ENCODE assay signal across 10 cellular contexts in the genomic region with DNA sequence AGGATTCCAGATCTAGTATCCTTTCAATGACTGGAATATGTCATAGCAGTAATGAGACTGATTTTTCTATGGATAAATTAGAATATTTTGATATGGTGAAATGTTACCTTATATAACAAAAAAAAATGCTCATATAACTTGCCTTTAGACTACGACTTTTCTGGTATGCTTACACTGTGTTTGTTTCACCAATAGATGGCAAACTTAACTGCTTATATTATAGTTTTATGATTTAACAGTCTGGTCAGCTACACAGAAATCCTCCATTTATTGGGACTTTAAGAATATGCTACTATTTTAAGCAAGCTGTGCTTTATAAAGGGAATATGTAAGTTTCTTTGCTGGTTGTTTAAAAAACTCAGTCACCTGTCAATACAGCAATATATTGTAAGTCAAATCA.
DNase-seq lines count a peak whose midpoint lies in the region; ATAC-seq and TF ChIP-seq lines count a peak whose summit lies in the region.
"Had no signal": no experiment of that assay in that cellular context is flagged by ENCODE, and none has a peak within 500 bp of the region (broad histone marks: within the 10 kb centered on the region; RNA-seq: fewer than 3 reads in every experiment).

No MANE protein-coding gene starts in this region.

- H4K20me1 ChIP-seq in GM23248 (ENCODE audit: insufficient read depth): no peaks in the 10 kb centered on the region
- no peaks in the 10 kb centered on the region for H4K20me1 ChIP-seq in PC-9 (ENCODE audit: insufficient read depth)
- no peaks in the 10 kb centered on the region for H4K20me1 ChIP-seq in fibroblast of lung (ENCODE audit: control insufficient read depth, extremely low read depth, insufficient read depth, low read length)

- in situ Hi-C loops in GM23248 (cut with MboI): loop anchor here (5.0 to 25.0 kb wide), 4 partner anchors 209 to 1252 kb away; partner anchors contain the start of gene VGLL3

- H3K27ac ChIP-seq in GM23248 (no peak overlapping the region), PC-9 (no peak overlapping the region), fibroblast of lung (ENCODE audit: insufficient read depth, low read length) (no peak overlapping the region)

- 0 to 5% methylated on average over 1 of the region's 1 CpG for WGBS in GM23248 (ENCODE audit: low coverage in 1 of 2, low lambda C conversion rate in 2 of 2, missing lambda C conversion rate in 2 of 2), 2 experiments

- peak; percentile 77 for DNase-seq in GM23248
- DNase-seq in PC-9: no peak
- peak; percentile 48 to 81 for DNase-seq in fibroblast of lung (ENCODE audit: low read depth in 2 of 2)
- DNase-seq in renal cortical epithelial cell (ENCODE audit: low read depth): peak; percentile 7
- DNase-seq in NCI-H1417 treated with DMSO at 0.1 percent for 48 hours (lab: John Stamatoyannopoulos, UW): no peak
- DNase-seq: naive B cell; stimulated activated CD4-positive, alpha-beta T cell treated with anti-CD3 and anti-CD28 coated beads, Interleukin-4, amount 100 ng/mL, for 4 hours had no signal

- H3F3A ChIP-seq in GM23248 (ENCODE audit: insufficient read depth): peaks cover 4% of the 10 kb centered on the region; the same call in 1 of the 2 replicates
- H3F3A ChIP-seq in PC-9 (ENCODE audit: insufficient read depth, low read depth): no peaks in the 10 kb centered on the region

- H3K4me2 ChIP-seq in GM23248 (ENCODE audit: unreplicated experiment) (peak overlapping the region; percentile 34), PC-9 (no peak overlapping the region), fibroblast of lung (ENCODE audit: extremely low read depth, insufficient read depth, low read length) (no peak overlapping the region)

- intact Hi-C loops in PC-9 (cut with micrococcal nuclease; ENCODE audit: unreplicated experiment): loop anchor here (5.0 to 10.0 kb wide), 3 partner anchors 217 to 549 kb away; no protein-coding TSS in a partner anchor

- H3K9me3 ChIP-seq in GM23248 (ENCODE audit: low read depth): no peaks in the 10 kb centered on the region
- no peaks in the 10 kb centered on the region for H3K9me3 ChIP-seq in PC-9 (ENCODE audit: insufficient read depth, low read depth)
- H3K9me3 ChIP-seq in fibroblast of lung (ENCODE audit: control insufficient read depth, insufficient read depth, low read depth, low read length): no peaks in the 10 kb centered on the region

- BruUV-seq in PC-9 (replicated peaks; lab: Mats Ljungman, UMichigan): no TSS peak

- CTCF ChIA-PET in PC-9 (lab: Charles Lee): no interaction called here

- H3K9me2 ChIP-seq in GM23248 (ENCODE audit: insufficient read depth): no peaks in the 10 kb centered on the region
- H3K9me2 ChIP-seq in PC-9 (ENCODE audit: insufficient read depth): no peaks in the 10 kb centered on the region

- H3K36me3 ChIP-seq in GM23248 (ENCODE audit: low read depth) (no peaks in the 10 kb centered on the region), PC-9 (ENCODE audit: low read depth) (no peaks in the 10 kb centered on the region), fibroblast of lung (ENCODE audit: control insufficient read depth, insufficient read depth, low read length) (no peaks in the 10 kb centered on the region)

- H3K9ac ChIP-seq in GM23248: peak overlapping the region; percentile 27; the same call in 1 of the 2 replicates
- no peak overlapping the region for H3K9ac ChIP-seq in fibroblast of lung (ENCODE audit: insufficient read depth, low read length)

- POLR2A ChIA-PET in PC-9 (lab: Charles Lee; ENCODE audit: unreplicated experiment): no interaction called here

- H3K4me3 ChIP-seq in GM23248 (no peak overlapping the region), PC-9 (no peak overlapping the region), fibroblast of lung (replicated peaks in 1 of 4; ENCODE audit: control extremely low read depth in 1 of 4, insufficient read depth in 1 of 4, low read depth in 3 of 4, low read length in 4 of 4) (no peak overlapping the region)

- H3K79me2 ChIP-seq in GM23248 (ENCODE audit: insufficient read depth): peaks cover 9% of the 10 kb centered on the region
- no peaks in the 10 kb centered on the region for H3K79me2 ChIP-seq in PC-9 (ENCODE audit: low read depth)
- H3K79me2 ChIP-seq in fibroblast of lung (ENCODE audit: control insufficient read depth, insufficient read depth, low read length): no peaks in the 10 kb centered on the region

- H3K4me1 ChIP-seq in GM23248 (ENCODE audit: insufficient read depth) (peaks cover 48% of the 10 kb centered on the region), PC-9 (replicated peaks; ENCODE audit: insufficient read depth) (0 out of 2 replicates have a peak, but pooled peaks cover 9% of the 10 kb centered on the region), fibroblast of lung (ENCODE audit: control insufficient read depth, extremely low read depth, insufficient read depth, low read length) (no peaks in the 10 kb centered on the region)

- ATAC-seq in GM18519 (IDR thresholded peaks at IDR 0.05; ENCODE audit: low FRiP score, unreplicated experiment) (no peak), HG03342 (IDR thresholded peaks at IDR 0.05; ENCODE audit: unreplicated experiment) (no peak)
- ATAC-seq: activated naive CD4-positive, alpha-beta T cell treated with anti-CD3 and anti-CD28 coated beads, Interleukin-2, amount 50 U/mL, for 72 hours had no signal

- H3K27me3 ChIP-seq in GM23248 (replicated peaks; ENCODE audit: insufficient read depth) (no peaks in the 10 kb centered on the region), PC-9 (ENCODE audit: insufficient read depth, low read depth) (no peaks in the 10 kb centered on the region), fibroblast of lung (ENCODE audit: control insufficient read depth, insufficient read depth, low read length) (no peaks in the 10 kb centered on the region)

- TF ChIP-seq CTCF in PC-9 (conservative IDR thresholded peaks at IDR 0.05): 0 out of 2 replicates have a peak, but pooled peaks have one; percentile 20
- TF ChIP-seq CTCF in fibroblast of lung (conservative IDR thresholded peaks at IDR 0.05 in 1 of 2, IDR thresholded peaks at IDR 0.05 in 1 of 2; ENCODE audit: low read depth in 1 of 2, low read length in 2 of 2): peak in 1 of 2 donors; percentile 52

- H2AFZ ChIP-seq in GM23248 (peak overlapping the region; percentile 19), PC-9 (no peak overlapping the region), fibroblast of lung (ENCODE audit: low read length) (no peak overlapping the region)

Comparison
In these comparisons a context has a peak if more than half of its experiments do, and no peak if none do; other contexts are left out.
1. DNase-seq: peak in GM23248 (single experiment), fibroblast of lung (2 of 2) and renal cortical epithelial cell (single experiment); none in PC-9 (0 of 2) and NCI-H1417 treated with DMSO at 0.1 percent for 48 hours (single experiment).